ENCODE assay signal across 11 cellular contexts in genomic region chr11:68905421-68906360, GRCh38. TPM values are rescaled to one million over a fixed set of nuclear protein-coding genes. Genes with fewer than 3 reads are reported as not detected.
DNase-seq lines count a peak whose midpoint lies in the region; ATAC-seq and TF ChIP-seq lines count a peak whose summit lies in the region.
"Had no signal": no experiment of that assay in that cellular context is flagged by ENCODE, and none has a peak within 500 bp of the region (broad histone marks: within the 10 kb centered on the region; RNA-seq: fewer than 3 reads in every experiment).

No MANE protein-coding gene starts in this region.

- peaks cover 42% of the 10 kb centered on the region for H3K4me1 Mint-ChIP-seq in CD8-positive, alpha-beta T cell (ENCODE audit: low read depth)
- peaks cover 30% of the 10 kb centered on the region for H3K4me1 Mint-ChIP-seq in neural crest cell

- no peak overlapping the region for H3K27ac ChIP-seq in CD8-positive, alpha-beta T cell (ENCODE audit: low read depth, low read length)
- peak overlapping the region; percentile 18 for H3K27ac ChIP-seq in mammary epithelial cell (ENCODE audit: insufficient read depth, low read depth, low read length)
- H3K27ac ChIP-seq: upper lobe of right lung had no signal

- POLR2A ChIA-PET in CD8-positive, alpha-beta T cell (lab: Charles Lee) = no interaction called here

- no peaks in the 10 kb centered on the region for H3K9me3 ChIP-seq in CD8-positive, alpha-beta T cell (ENCODE audit: low read length)
- H3K9me3 ChIP-seq in mammary epithelial cell (replicated peaks; ENCODE audit: insufficient read depth, low read length) = no peaks in the 10 kb centered on the region
- H3K9me3 ChIP-seq: upper lobe of right lung had no signal

- no TSS peak for BruUV-seq in mammary epithelial cell (replicated peaks; lab: Mats Ljungman, UMichigan)

- H4K20me1 ChIP-seq in mammary epithelial cell (ENCODE audit: insufficient read depth, low read length) = no peaks in the 10 kb centered on the region

- H3K36me3 ChIP-seq in CD8-positive, alpha-beta T cell (ENCODE audit: insufficient read depth, low read length) = peaks cover 11% of the 10 kb centered on the region
- peaks cover 10% of the 10 kb centered on the region for H3K36me3 ChIP-seq in mammary epithelial cell (ENCODE audit: insufficient read depth, low read length)
- H3K36me3 ChIP-seq in H7 (replicated peaks; ENCODE audit: control insufficient read depth, insufficient read depth, low read length) = peaks cover 8% of the 10 kb centered on the region

- no peak overlapping the region for H3K9ac ChIP-seq in mammary epithelial cell (ENCODE audit: insufficient read depth, low read length)

- no peaks in the 10 kb centered on the region for H3K27me3 ChIP-seq in CD8-positive, alpha-beta T cell (ENCODE audit: insufficient read depth, low read length)
- H3K27me3 ChIP-seq in mammary epithelial cell (ENCODE audit: insufficient read depth, low read length) = no peaks in the 10 kb centered on the region
- no peaks in the 10 kb centered on the region for H3K27me3 ChIP-seq in H7 (ENCODE audit: control insufficient read depth, insufficient read depth, low read length)
- H3K27me3 ChIP-seq: upper lobe of right lung had no signal

- H2AFZ ChIP-seq in mammary epithelial cell (ENCODE audit: low read depth, low read length) = peak overlapping the region; percentile 36

- peak overlapping the region; percentile 98 for H3K4me3 Mint-ChIP-seq in CD8-positive, alpha-beta T cell
- H3K4me3 Mint-ChIP-seq in neural crest cell = peak overlapping the region; percentile 98

- peaks cover 50% of the 10 kb centered on the region for H3K36me3 Mint-ChIP-seq in CD8-positive, alpha-beta T cell
- peaks cover 2% of the 10 kb centered on the region for H3K36me3 Mint-ChIP-seq in neural crest cell (ENCODE audit: low read depth)

- no peaks in the 10 kb centered on the region for H3K27me3 Mint-ChIP-seq in CD8-positive, alpha-beta T cell (ENCODE audit: low read depth)
- no peaks in the 10 kb centered on the region for H3K27me3 Mint-ChIP-seq in neural crest cell (ENCODE audit: low read depth)

- in situ Hi-C loops in mammary epithelial cell (cut with MboI; ENCODE audit: low sequenced_read_pairs in 2 of 2) = no loop called here

- CTCF ChIA-PET in CD8-positive, alpha-beta T cell (lab: Charles Lee) = no interaction called here
- CTCF ChIA-PET in mammary epithelial cell (lab: Charles Lee; ENCODE audit: low non-redundant PET) = no interaction called here

- ATAC-seq in CD8-positive, alpha-beta T cell = no peak
- no peak for ATAC-seq in GM19023 (IDR thresholded peaks at IDR 0.05; ENCODE audit: unreplicated experiment)
- no peak for ATAC-seq in GM18907 (IDR thresholded peaks at IDR 0.05; ENCODE audit: unreplicated experiment)
- ATAC-seq: activated CD4-positive, CD25-positive, alpha-beta regulatory T cell treated with anti-CD3 and anti-CD28 coated beads, Interleukin-2, amount 50 U/mL, for 24 hours; upper lobe of right lung had no signal

- WGBS in mammary epithelial cell (ENCODE audit: low coverage, missing lambda C conversion rate) = 26% methylated on average over 20 of the region's 23 CpGs

- TF ChIP-seq CTCF in CD8-positive, alpha-beta T cell (IDR thresholded peaks at IDR 0.05) = no peak
- no peak for TF ChIP-seq CTCF in LNCaP clone FGC (IDR thresholded peaks at IDR 0.05; ENCODE audit: control insufficient read depth, extremely low read depth, insufficient read depth)
- TF ChIP-seq CTCF in mammary epithelial cell (conservative IDR thresholded peaks at IDR 0.05 in 1 of 2, IDR thresholded peaks at IDR 0.05 in 1 of 2; ENCODE audit: extremely low read depth in 1 of 2, insufficient read depth in 1 of 2, low read depth in 1 of 2, low read length in 2 of 2) = no peak
- no peak for TF ChIP-seq CTCF in neural crest cell (conservative IDR thresholded peaks at IDR 0.05)

- H3K4me1 ChIP-seq in CD8-positive, alpha-beta T cell (ENCODE audit: insufficient read depth, low read length) = peaks cover 19% of the 10 kb centered on the region
- peaks cover 20% of the 10 kb centered on the region for H3K4me1 ChIP-seq in mammary epithelial cell (ENCODE audit: insufficient read depth, low read length)

- dilution Hi-C loops in mammary epithelial cell (cut with HindIII; ENCODE audit: low sequenced_read_pairs) = loop anchor here (5.0 kb wide), 1 partner anchor 103 kb away; no protein-coding TSS in a partner anchor

- H3K9me3 Mint-ChIP-seq in CD8-positive, alpha-beta T cell = no peaks in the 10 kb centered on the region
- no peaks in the 10 kb centered on the region for H3K9me3 Mint-ChIP-seq in neural crest cell

- H3K79me2 ChIP-seq in mammary epithelial cell (ENCODE audit: insufficient read depth, low read length) = peaks cover 64% of the 10 kb centered on the region

- H3K4me2 ChIP-seq in mammary epithelial cell (ENCODE audit: insufficient read depth, low read depth, low read length) = peak overlapping the region; percentile 77

- no peak for DNase-seq in CD8-positive, alpha-beta T cell
- DNase-seq in LNCaP clone FGC (ENCODE audit: low read depth) (peak; percentile 47), mammary epithelial cell (peak; percentile 38), neural crest cell (ENCODE audit: low read depth, low spot score) (no peak), NAMALWA (ENCODE audit: low spot score) (no peak), H7 (no peak)
- DNase-seq: stimulated activated CD4-positive, alpha-beta T cell treated with anti-CD3 and anti-CD28 coated beads, Interleukin-12 subunit alpha, Interleukin-12 subunit beta, amount 100 ng/mL, for 4 hours; upper lobe of right lung had no signal

- H3K27ac Mint-ChIP-seq in CD8-positive, alpha-beta T cell = no peak overlapping the region
- H3K27ac Mint-ChIP-seq in neural crest cell (ENCODE audit: unreplicated experiment) = no peak overlapping the region

- intact Hi-C loops in CD8-positive, alpha-beta T cell (cut with DNase I, micrococcal nuclease) = loop anchor here (2.0 to 5.0 kb wide), 2 partner anchors 143 to 153 kb away; partner anchors contain the start of genes TESMIN (in 1 of the 2) and TPCN2 (in 1 of the 2)
- intact Hi-C loops in mammary epithelial cell (cut with micrococcal nuclease) = loop anchor here (1.0 kb wide), 1 partner anchor 183 kb away; no protein-coding TSS in a partner anchor

- H3K4me3 ChIP-seq in CD8-positive, alpha-beta T cell (ENCODE audit: low read depth, low read length) = no peak overlapping the region
- peak overlapping the region; percentile 75 for H3K4me3 ChIP-seq in LNCaP clone FGC (ENCODE audit: low read depth, low read length)
- H3K4me3 ChIP-seq in mammary epithelial cell (replicated peaks in 1 of 3; ENCODE audit: insufficient read depth in 1 of 3, low read depth in 2 of 3, low read length in 3 of 3) = peak overlapping the region; percentile 16 to 97 (median 71)
- no peak overlapping the region for H3K4me3 ChIP-seq in H7 (ENCODE audit: insufficient read depth, low read depth, low read length)

RNA-seq across cellular contexts. Expression of gene IGHMBP2, which starts 2.0 kb away (rescaled TPM):
- 10 to 100 TPM; 25.5 to 27.3 TPM for total RNA-seq in CD8-positive, alpha-beta T cell
- 10 to 100 TPM in 1 of 2 donors, 1 to 10 TPM in 1; 8.2 to 19.6 TPM for total RNA-seq in mammary epithelial cell
- polyA plus RNA-seq in mammary epithelial cell = 8.9 TPM
- 29.0 TPM for polyA minus RNA-seq in mammary epithelial cell
- 28.1 and 30.1 TPM in 2 replicates for total RNA-seq in neural crest cell
- total RNA-seq in H7 (2014; rRNA removed; shearing (Covaris generic)) = 19.1 and 22.8 TPM in 2 replicates

RNA-seq across cellular contexts. Expression of gene MRPL21, which starts 2.1 kb away (rescaled TPM):
- total RNA-seq in CD8-positive, alpha-beta T cell = 10 to 100 TPM; 48.4 to 53.6 TPM
- total RNA-seq in mammary epithelial cell (10 to 100 TPM; 30.2 to 66.3 TPM), neural crest cell (64.4 and 69.0 TPM in 2 replicates)
- polyA plus RNA-seq in mammary epithelial cell = 83.0 TPM
- 14.2 TPM for polyA minus RNA-seq in mammary epithelial cell
- total RNA-seq in H7 (2014; rRNA removed; shearing (Covaris generic)) = 70.0 and 108 TPM in 2 replicates

Comparison
In these comparisons a context has a peak if more than half of its experiments do, and no peak if none do; other contexts are left out.
1. DNase-seq: peak in LNCaP clone FGC (single experiment) and mammary epithelial cell (single experiment); none in CD8-positive, alpha-beta T cell (0 of 7), neural crest cell (single experiment), NAMALWA (single experiment) and H7 (single experiment).
2. H3K4me3 ChIP-seq: peak in LNCaP clone FGC (single experiment) and mammary epithelial cell (3 of 3); none in CD8-positive, alpha-beta T cell (single experiment) and H7 (single experiment).